Comparison of ENCODE assay signal across 21 cellular contexts in genomic region chr7:131835141-131835540, GRCh38.
"Had no signal": no experiment of that assay in that cellular context is flagged by ENCODE, and none has a peak within 500 bp of the region (broad histone marks: within the 10 kb centered on the region; RNA-seq: fewer than 3 reads in every experiment).

No MANE protein-coding gene starts in this region.

- DNase-seq: activated CD4-positive, alpha-beta memory T cell treated with anti-CD3 and anti-CD28 coated beads, Interleukin-2, amount 10 ng/mL, durations not matched to agents 7 days and 5 days; activated CD4-positive, alpha-beta T cell treated with anti-CD3 and anti-CD28 coated beads for 36 hours; activated CD4-positive, alpha-beta T cell treated with anti-CD3 and anti-CD28 coated beads, Interleukin-2, amount 50 U/mL, for 1 hour; activated gamma-delta T cell treated with Interleukin-2 at 50 U/mL for 16 hours; activated naive CD4-positive, alpha-beta T cell treated with anti-CD3 and anti-CD28 coated beads, Interleukin-2, amount 50 U/mL, for 16 hours; activated naive CD8-positive, alpha-beta T cell treated with anti-CD3 and anti-CD28 coated beads, Interleukin-2, amount 10 ng/mL, durations not matched to agents 7 days and 5 days; activated T-cell treated with anti-CD3 and anti-CD28 coated beads, Interleukin-2, amount 50 U/mL, for 72 hours; adrenal gland; anterior cingulate cortex; MV-4-11; NCI-H1092 treated with DMSO at 0.1 percent for 48 hours; NCI-H1436; NCI-H187 treated with DMSO at 0.1 percent for 48 hours; NCI-H2081 treated with DMSO at 0.1 percent for 48 hours; NCI-H526; SIG-M5; T-helper 17 cell; T-helper 9 cell had no signal

- H3K27ac Mint-ChIP-seq: activated CD4-positive, alpha-beta memory T cell treated with anti-CD3 and anti-CD28 coated beads, Interleukin-2, amount 10 ng/mL, durations not matched to agents 7 days and 5 days; activated CD4-positive, alpha-beta T cell treated with anti-CD3 and anti-CD28 coated beads for 36 hours; activated naive CD8-positive, alpha-beta T cell treated with anti-CD3 and anti-CD28 coated beads, Interleukin-2, amount 10 ng/mL, durations not matched to agents 7 days and 5 days; activated T-cell treated with anti-CD3 and anti-CD28 coated beads, Interleukin-2, amount 50 U/mL, for 72 hours; activated T-helper 2 cell treated with anti-CD3 and anti-CD28 coated beads, Interferon-gamma antibody, Interleukin-2, Interleukin-4, amounts not matched to agents 10 μg/mL and 5 μg/mL and 100 μg/mL, durations not matched to agents 14 hours and 24 hours and 36 hours; T-helper 17 cell had no signal

- H3K4me3 Mint-ChIP-seq: activated CD4-positive, alpha-beta memory T cell treated with anti-CD3 and anti-CD28 coated beads, Interleukin-2, amount 10 ng/mL, durations not matched to agents 7 days and 5 days; activated CD4-positive, alpha-beta T cell treated with anti-CD3 and anti-CD28 coated beads for 36 hours; activated naive CD8-positive, alpha-beta T cell treated with anti-CD3 and anti-CD28 coated beads, Interleukin-2, amount 10 ng/mL, durations not matched to agents 7 days and 5 days; activated T-cell treated with anti-CD3 and anti-CD28 coated beads, Interleukin-2, amount 50 U/mL, for 72 hours; T-helper 17 cell had no signal

- H3K27ac ChIP-seq: adrenal gland, KMS-11, VCaP had no signal

- H3K4me1 Mint-ChIP-seq: activated CD4-positive, alpha-beta memory T cell treated with anti-CD3 and anti-CD28 coated beads, Interleukin-2, amount 10 ng/mL, durations not matched to agents 7 days and 5 days; activated CD4-positive, alpha-beta T cell treated with anti-CD3 and anti-CD28 coated beads for 36 hours; activated naive CD8-positive, alpha-beta T cell treated with anti-CD3 and anti-CD28 coated beads, Interleukin-2, amount 10 ng/mL, durations not matched to agents 7 days and 5 days; T-helper 17 cell had no signal

- H3K9me3 ChIP-seq: adrenal gland had no signal

- H3K36me3 ChIP-seq: adrenal gland had no signal

- H3K4me2 ChIP-seq: KMS-11 had no signal

- H3K4me3 ChIP-seq: adrenal gland had no signal

- H3K9ac ChIP-seq: KMS-11 had no signal

- H3K27me3 Mint-ChIP-seq: activated CD4-positive, alpha-beta memory T cell treated with anti-CD3 and anti-CD28 coated beads, Interleukin-2, amount 10 ng/mL, durations not matched to agents 7 days and 5 days had no signal

- ATAC-seq: activated CD4-positive, alpha-beta T cell treated with anti-CD3 and anti-CD28 coated beads for 36 hours; activated T-cell treated with anti-CD3 and anti-CD28 coated beads, Interleukin-2, amount 50 U/mL, for 72 hours; T-helper 17 cell had no signal

- H3K4me1 ChIP-seq: adrenal gland had no signal

- H3K9me3 Mint-ChIP-seq: activated CD4-positive, alpha-beta memory T cell treated with anti-CD3 and anti-CD28 coated beads, Interleukin-2, amount 10 ng/mL, durations not matched to agents 7 days and 5 days; activated naive CD8-positive, alpha-beta T cell treated with anti-CD3 and anti-CD28 coated beads, Interleukin-2, amount 10 ng/mL, durations not matched to agents 7 days and 5 days; activated T-cell treated with anti-CD3 and anti-CD28 coated beads, Interleukin-2, amount 50 U/mL, for 72 hours; activated T-helper 2 cell treated with anti-CD3 and anti-CD28 coated beads, Interferon-gamma antibody, Interleukin-2, Interleukin-4, amounts not matched to agents 10 μg/mL and 5 μg/mL and 100 μg/mL, durations not matched to agents 14 hours and 24 hours and 36 hours had no signal

- H3K36me3 Mint-ChIP-seq: activated naive CD8-positive, alpha-beta T cell treated with anti-CD3 and anti-CD28 coated beads, Interleukin-2, amount 10 ng/mL, durations not matched to agents 7 days and 5 days had no signal
